In the genomic region with DNA sequence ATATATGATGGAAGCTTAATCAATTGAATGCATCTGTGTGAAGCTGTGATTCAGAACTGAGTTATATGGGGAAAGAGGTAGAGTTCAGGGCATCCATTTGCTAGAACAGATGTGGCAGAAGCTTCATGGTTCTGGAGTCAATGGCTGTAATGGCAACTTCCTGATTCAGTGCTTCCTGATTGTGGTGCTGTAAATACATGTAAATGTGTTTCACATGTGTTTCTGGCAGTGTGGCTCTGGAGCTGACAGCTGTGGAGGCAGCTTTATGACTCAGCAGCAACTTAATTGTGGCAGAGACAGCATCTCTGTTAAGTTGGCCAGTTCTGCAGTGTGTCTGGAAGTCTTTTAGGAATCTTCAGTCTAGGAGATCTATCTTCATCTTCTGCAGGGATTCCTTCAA, we compare ENCODE assay signal across 10 cellular contexts.
DNase-seq lines count a peak whose midpoint lies in the region; ATAC-seq and TF ChIP-seq lines count a peak whose summit lies in the region.
"Had no signal": no experiment of that assay in that cellular context is flagged by ENCODE, and none has a peak within 500 bp of the region (broad histone marks: within the 10 kb centered on the region; RNA-seq: fewer than 3 reads in every experiment).

No MANE protein-coding gene starts in this region.

- no peak overlapping the region for H3K4me3 Mint-ChIP-seq in CD14-positive monocyte
- H3K4me3 Mint-ChIP-seq in T-helper 2 cell treated with Interferon-gamma antibody and Interleukin-4, amounts not matched to agents 5 μg/mL and 100 μg/mL, for 36 hours: no peak overlapping the region
- no peak overlapping the region for H3K4me3 Mint-ChIP-seq in activated T-cell treated with anti-CD3 and anti-CD28 coated beads, Interleukin-2, amount 50 U/mL, for 72 hours

- no peaks in the 10 kb centered on the region for H3K4me1 Mint-ChIP-seq in CD14-positive monocyte
- no peaks in the 10 kb centered on the region for H3K4me1 Mint-ChIP-seq in T-helper 2 cell treated with Interferon-gamma antibody and Interleukin-4, amounts not matched to agents 5 μg/mL and 100 μg/mL, for 36 hours (ENCODE audit: low read depth)
- no peaks in the 10 kb centered on the region for H3K4me1 Mint-ChIP-seq in activated T-cell treated with anti-CD3 and anti-CD28 coated beads, Interleukin-2, amount 50 U/mL, for 72 hours (ENCODE audit: low read depth)

- CTCF ChIA-PET in AG04450 (lab: Charles Lee): interaction anchor here (1.2 kb wide), 1 partner anchor 13 kb away, joined by 3 read pairs; no protein-coding TSS in a partner anchor

- no peaks in the 10 kb centered on the region for H3K36me3 Mint-ChIP-seq in CD14-positive monocyte
- H3K36me3 Mint-ChIP-seq in T-helper 2 cell treated with Interferon-gamma antibody and Interleukin-4, amounts not matched to agents 5 μg/mL and 100 μg/mL, for 36 hours (ENCODE audit: low read depth): no peaks in the 10 kb centered on the region
- H3K36me3 Mint-ChIP-seq in activated T-cell treated with anti-CD3 and anti-CD28 coated beads, Interleukin-2, amount 50 U/mL, for 72 hours (ENCODE audit: insufficient read depth in 2 of 2): no peaks in the 10 kb centered on the region

- no peak overlapping the region for H3K27ac ChIP-seq in AG04450 (ENCODE audit: low read depth, low read length)
- H3K27ac ChIP-seq: heart left ventricle had no signal

- H3K27me3 ChIP-seq in AG04450 (ENCODE audit: control insufficient read depth, insufficient read depth, low read length): no peaks in the 10 kb centered on the region
- H3K27me3 ChIP-seq: heart left ventricle had no signal

- H3K27me3 Mint-ChIP-seq in CD14-positive monocyte (ENCODE audit: low read depth in 3 of 3): no peaks in the 10 kb centered on the region
- no peaks in the 10 kb centered on the region for H3K27me3 Mint-ChIP-seq in T-helper 2 cell treated with Interferon-gamma antibody and Interleukin-4, amounts not matched to agents 5 μg/mL and 100 μg/mL, for 36 hours (ENCODE audit: low read depth)
- H3K27me3 Mint-ChIP-seq in activated T-cell treated with anti-CD3 and anti-CD28 coated beads, Interleukin-2, amount 50 U/mL, for 72 hours (ENCODE audit: low read depth): no peaks in the 10 kb centered on the region

- H3K4me3 ChIP-seq in AG04450 (ENCODE audit: low read depth, low read length) (no peak overlapping the region), cardiac fibroblast (replicated peaks in 1 of 2; ENCODE audit: low read depth in 2 of 2, low read length in 2 of 2) (no peak overlapping the region)
- H3K4me3 ChIP-seq: heart left ventricle had no signal

- ATAC-seq in GM21526 (IDR thresholded peaks at IDR 0.05; ENCODE audit: low FRiP score, unreplicated experiment) (peak; percentile 61), HG02642 (IDR thresholded peaks at IDR 0.05; ENCODE audit: poor library complexity, unreplicated experiment) (no peak)
- no peak for ATAC-seq in activated T-cell treated with anti-CD3 and anti-CD28 coated beads, Interleukin-2, amount 50 U/mL, for 72 hours (replicated peaks in 1 of 2)

- TF ChIP-seq CTCF in AG04450 (IDR thresholded peaks at IDR 0.05; ENCODE audit: low read depth, low read length): no peak
- TF ChIP-seq CTCF in cardiac fibroblast (IDR thresholded peaks at IDR 0.05; ENCODE audit: low read depth, low read length): no peak
- no peak for TF ChIP-seq CTCF in CD14-positive monocyte (IDR thresholded peaks at IDR 0.05)

- intact Hi-C loops in CD14-positive monocyte (cut with micrococcal nuclease): no loop called here

- H3K9me3 ChIP-seq in AG04450 (ENCODE audit: control insufficient read depth, insufficient read depth, low read length): no peaks in the 10 kb centered on the region
- H3K9me3 ChIP-seq: heart left ventricle had no signal

- DNase-seq in AG04450 (ENCODE audit: low read depth, low spot score) (peak; percentile 3), LHCN-M2 (ENCODE audit: low read depth) (peak; percentile 91), cardiac fibroblast (ENCODE audit: low read depth in 2 of 2) (peak; percentile 60 to 73), CD14-positive monocyte (ENCODE audit: low spot score) (no peak)
- DNase-seq in T-helper 2 cell treated with Interferon-gamma antibody and Interleukin-4, amounts not matched to agents 5 μg/mL and 100 μg/mL, for 36 hours (ENCODE audit: low spot score): no peak
- no peak for DNase-seq in activated T-cell treated with anti-CD3 and anti-CD28 coated beads, Interleukin-2, amount 50 U/mL, for 72 hours
- DNase-seq: activated CD4-positive, alpha-beta T cell treated with anti-CD3 and anti-CD28 coated beads, Interleukin-2, amount 50 U/mL, for 4 hours had no signal

- POLR2A ChIA-PET in AG04450 (lab: Yijun Ruan, JAX): no interaction called here

- H3K27ac Mint-ChIP-seq in CD14-positive monocyte: no peak overlapping the region
- no peak overlapping the region for H3K27ac Mint-ChIP-seq in T-helper 2 cell treated with Interferon-gamma antibody and Interleukin-4, amounts not matched to agents 5 μg/mL and 100 μg/mL, for 36 hours
- H3K27ac Mint-ChIP-seq in activated T-cell treated with anti-CD3 and anti-CD28 coated beads, Interleukin-2, amount 50 U/mL, for 72 hours: no peak overlapping the region

- H3K9me3 Mint-ChIP-seq in CD14-positive monocyte: peaks cover 0 to 6% (median 3%) of the 10 kb centered on the region in 7 donors
- H3K9me3 Mint-ChIP-seq in T-helper 2 cell treated with Interferon-gamma antibody and Interleukin-4, amounts not matched to agents 5 μg/mL and 100 μg/mL, for 36 hours: no peaks in the 10 kb centered on the region
- peaks cover 0 to 2% of the 10 kb centered on the region in 2 donors for H3K9me3 Mint-ChIP-seq in activated T-cell treated with anti-CD3 and anti-CD28 coated beads, Interleukin-2, amount 50 U/mL, for 72 hours

Comparison
In these comparisons a context has a peak if more than half of its experiments do, and no peak if none do; other contexts are left out.
1. DNase-seq: peak in AG04450 (single experiment), LHCN-M2 (single experiment) and cardiac fibroblast (2 of 2); none in CD14-positive monocyte (single experiment), T-helper 2 cell treated with Interferon-gamma antibody and Interleukin-4, amounts not matched to agents 5 μg/mL and 100 μg/mL, for 36 hours (single experiment) and activated T-cell treated with anti-CD3 and anti-CD28 coated beads, Interleukin-2, amount 50 U/mL, for 72 hours (0 of 2).